ENCODE assay signal across 9 cellular contexts in the genomic region with DNA sequence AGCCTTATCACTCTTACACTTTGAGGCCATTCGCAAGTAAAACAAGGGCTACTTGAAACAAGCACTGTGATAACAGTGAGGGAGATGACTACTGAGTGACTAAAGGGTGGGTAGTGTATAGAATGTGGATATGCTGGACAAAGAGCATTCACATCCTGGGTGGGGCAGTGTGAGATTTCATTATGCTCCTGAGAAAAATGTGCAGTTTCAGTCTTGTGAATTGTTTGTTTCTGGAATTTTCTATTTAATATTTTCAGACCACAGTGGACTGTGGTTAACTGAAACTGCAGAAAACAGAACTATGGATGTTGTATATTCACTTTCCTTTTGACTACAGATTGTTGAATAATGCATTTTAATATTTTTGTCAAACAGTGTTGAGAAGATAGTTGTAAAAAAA. TPM values are rescaled to one million over a fixed set of nuclear protein-coding genes. Genes with fewer than 3 reads are reported as not detected.
DNase-seq lines count a peak whose midpoint lies in the region; ATAC-seq lines count a peak whose summit lies in the region.
"Had no signal": no experiment of that assay in that cellular context is flagged by ENCODE, and none has a peak within 500 bp of the region (broad histone marks: within the 10 kb centered on the region; RNA-seq: fewer than 3 reads in every experiment).

No MANE protein-coding gene starts in this region.

- no peak overlapping the region for H3K9ac ChIP-seq in trophoblast cell (ENCODE audit: low read length)

- no peaks in the 10 kb centered on the region for H3K9me3 ChIP-seq in trophoblast cell (ENCODE audit: insufficient read depth, low read depth, low read length)

- no peak overlapping the region for H2BK12ac ChIP-seq in trophoblast cell (ENCODE audit: low read length)

- no peak overlapping the region for H2BK120ac ChIP-seq in trophoblast cell (ENCODE audit: insufficient read depth, low read length, poor library complexity)

- H3K36me3 ChIP-seq in trophoblast cell (ENCODE audit: control insufficient read depth in 1 of 2, insufficient read depth in 2 of 2, low read length in 2 of 2): peaks cover 2 to 4% of the 10 kb centered on the region in 2 experiments

- no peaks in the 10 kb centered on the region for H3K4me1 ChIP-seq in trophoblast cell (ENCODE audit: control insufficient read depth in 1 of 2, insufficient read depth in 2 of 2, low read length in 2 of 2)

- H2AFZ ChIP-seq in trophoblast cell (ENCODE audit: insufficient read depth, low read length, poor library complexity): no peak overlapping the region

- WGBS in trophoblast cell (ENCODE audit: extremely low coverage, insufficient coverage, insufficient read length): no CpG with 5 or more reads among the region's 1 CpG

- H2BK5ac ChIP-seq in trophoblast cell (ENCODE audit: low read depth, low read length, poor library complexity): no peak overlapping the region

- no peak overlapping the region for H3K4ac ChIP-seq in trophoblast cell (ENCODE audit: low read depth, low read length)

- no peaks in the 10 kb centered on the region for H3K79me1 ChIP-seq in trophoblast cell (ENCODE audit: low read length)

- H4K12ac ChIP-seq in trophoblast cell (ENCODE audit: low read depth, low read length): no peak overlapping the region

- no peak overlapping the region for H3K4me3 ChIP-seq in trophoblast cell (ENCODE audit: low read depth, low read length)

- H2AK5ac ChIP-seq in trophoblast cell (ENCODE audit: low read length): no peak overlapping the region

- H3K27me3 ChIP-seq in trophoblast cell (ENCODE audit: insufficient read depth, low read length): no peaks in the 10 kb centered on the region

- peak; percentile 45 to 81 for DNase-seq in SW 1271 (lab: John Stamatoyannopoulos, UW)
- DNase-seq in trophoblast cell: peak; percentile 81 to 92
- DNase-seq in NCI-H446 (lab: John Stamatoyannopoulos, UW): no peak
- DNase-seq in islet precursor cell: no peak
- DNase-seq in NCI-H82 (lab: John Stamatoyannopoulos, UW): no peak
- DNase-seq in anterior cingulate cortex (lab: John Stamatoyannopoulos, UW): no peak
- DNase-seq: naive B cell had no signal

- H3K14ac ChIP-seq in trophoblast cell (ENCODE audit: low read length): no peak overlapping the region

- no peak overlapping the region for H4K8ac ChIP-seq in trophoblast cell (ENCODE audit: low read depth, low read length)

- H4K91ac ChIP-seq in trophoblast cell (ENCODE audit: low read depth, low read length): no peak overlapping the region

- no peak overlapping the region for H3K27ac ChIP-seq in trophoblast cell (ENCODE audit: low read depth, low read length)

- H3K18ac ChIP-seq in trophoblast cell (ENCODE audit: low read length): no peak overlapping the region

- ATAC-seq in GM18909 (IDR thresholded peaks at IDR 0.05; ENCODE audit: poor library complexity, unreplicated experiment) (peak; percentile 88), HG02943 (IDR thresholded peaks at IDR 0.05; ENCODE audit: low read depth, unreplicated experiment) (peak; percentile 70)

- no peak overlapping the region for H3K4me2 ChIP-seq in trophoblast cell (ENCODE audit: low read length)

- H3K23ac ChIP-seq in trophoblast cell (ENCODE audit: low read length): no peak overlapping the region

- H3K79me2 ChIP-seq in trophoblast cell (ENCODE audit: control insufficient read depth, insufficient read depth, low read length, poor library complexity): no peaks in the 10 kb centered on the region

RNA-seq across cellular contexts. Expression of a gene that starts 25.1 kb away (rescaled TPM):
- polyA plus RNA-seq in trophoblast cell (2013): 0.01 TPM in 1 of 2 replicates, not detected in the other

Comparison
In these comparisons a context has a peak if more than half of its experiments do, and no peak if none do; other contexts are left out.
1. DNase-seq: peak in SW 1271 (2 of 2) and trophoblast cell (2 of 2); none in NCI-H446 (0 of 2), islet precursor cell (single experiment), NCI-H82 (single experiment) and anterior cingulate cortex (0 of 58).